ENCODE assay signal across 9 cellular contexts in genomic region chr10:71964669-71965515, GRCh38. TPM values are rescaled to one million over a fixed set of nuclear protein-coding genes. Genes with fewer than 3 reads are reported as not detected.
A peak's percentile ranks its signal among the peaks of the same experiment; 100 is the strongest.
DNase-seq lines count a peak whose midpoint lies in the region; ATAC-seq, FAIRE-seq and TF ChIP-seq lines count a peak whose summit lies in the region.
"Had no signal": no experiment of that assay in that cellular context is flagged by ENCODE, and none has a peak within 500 bp of the region (broad histone marks: within the 10 kb centered on the region; RNA-seq: fewer than 3 reads in every experiment).

No MANE protein-coding gene starts in this region.

- no peaks in the 10 kb centered on the region for H3K36me3 ChIP-seq in ES-I3 (ENCODE audit: insufficient read depth, low read length)
- H3K36me3 ChIP-seq in K562 (ENCODE audit: control insufficient read depth, insufficient read depth, low read length), result no peaks in the 10 kb centered on the region
- H3K36me3 ChIP-seq in smooth muscle cell (ENCODE audit: low read depth), result no peaks in the 10 kb centered on the region

- CTCF ChIA-PET in K562 (lab: Yijun Ruan, JAX; ENCODE audit: low intra/inter-chr PET ratio), result no interaction called here

- no peaks in the 10 kb centered on the region for H3K9me1 ChIP-seq in K562 (ENCODE audit: control insufficient read depth, insufficient read depth, low read length)

- H3K4me1 ChIP-seq in ES-I3 (ENCODE audit: insufficient read depth, low read length) (peaks cover 24% of the 10 kb centered on the region), K562 (replicated peaks in 1 of 2; ENCODE audit: control insufficient read depth in 2 of 2, insufficient read depth in 2 of 2, low read length in 2 of 2) (peaks cover 4 to 22% of the 10 kb centered on the region in 2 experiments; a peak in 4 of 5 replicates), smooth muscle cell (ENCODE audit: low read depth) (peaks cover 20% of the 10 kb centered on the region)

- FAIRE-seq in RCC 7860 (lab: Jason Lieb, UNC), result no peak
- FAIRE-seq in K562 (lab: Jason Lieb, UNC), result no peak

- H3K4me2 ChIP-seq in K562 (ENCODE audit: insufficient read depth, low read length) (no peak overlapping the region), smooth muscle cell (peak overlapping the region; percentile 99)
- H3K4me2 ChIP-seq: KMS-11 had no signal

- TSS peak; percentile 32 for BruUV-seq in K562 (replicated peaks; lab: Mats Ljungman, UMichigan)

- H3K9ac ChIP-seq in ES-I3 (ENCODE audit: low read depth, low read length), result peak overlapping the region; percentile 67
- H3K9ac ChIP-seq in K562 (ENCODE audit: insufficient read depth in 1 of 2, low read depth in 2 of 2, low read length in 2 of 2), result no peak overlapping the region; a peak in 1 of 4 replicates
- peak overlapping the region; percentile 25 for H3K9ac ChIP-seq in smooth muscle cell (ENCODE audit: low read depth)
- H3K9ac ChIP-seq: KMS-11 had no signal

- TF ChIP-seq CTCF in K562 (IDR thresholded peaks at IDR 0.05 in 2 of 3, conservative IDR thresholded peaks at IDR 0.05 in 1 of 3; ENCODE audit: insufficient read depth in 2 of 3, low read depth in 1 of 3, low read length in 3 of 3), result no peak
- TF ChIP-seq CTCF in smooth muscle cell (IDR thresholded peaks at IDR 0.05; ENCODE audit: borderline replicate concordance, insufficient read depth, poor library complexity, severe bottlenecking), result no peak

- no peak for ATAC-seq in K562
- no peak for ATAC-seq in HG03139 (IDR thresholded peaks at IDR 0.05; ENCODE audit: unreplicated experiment)

- H3K27me3 ChIP-seq in K562 (ENCODE audit: control insufficient read depth in 2 of 2, insufficient read depth in 2 of 2, low read length in 2 of 2), result peaks cover 30 to 71% of the 10 kb centered on the region in 2 experiments; a peak in 4 of 5 replicates
- H3K27me3 ChIP-seq in smooth muscle cell (ENCODE audit: low read depth), result no peaks in the 10 kb centered on the region

- peaks cover 5% of the 10 kb centered on the region for H3F3A ChIP-seq in smooth muscle cell (ENCODE audit: low read depth)

- no peak for TF ChIP-seq RAD21 in K562 (CRISPR knock-in tag; conservative IDR thresholded peaks at IDR 0.05 in 1 of 2, IDR thresholded peaks at IDR 0.05 in 1 of 2)

- peak; percentile 76 for DNase-seq in RCC 7860 (ENCODE audit: low spot score)
- no peak for DNase-seq in K562 (ENCODE audit: extremely low read depth in 1 of 4, low spot score in 3 of 4)
- peak; percentile 88 for DNase-seq in iris pigment epithelial cell (ENCODE audit: low read depth)
- DNase-seq in smooth muscle cell (lab: John Stamatoyannopoulos, UW; ENCODE audit: unreplicated experiment), result peak; percentile 28
- no peak for DNase-seq in GM19240 (ENCODE audit: insufficient read length, low spot score)
- DNase-seq in SHP77 (lab: John Stamatoyannopoulos, UW), result no peak

- H4K20me1 ChIP-seq in K562 (replicated peaks; ENCODE audit: control insufficient read depth, insufficient read depth, low read length) (no peaks in the 10 kb centered on the region), smooth muscle cell (ENCODE audit: low read depth) (peaks cover 36% of the 10 kb centered on the region)

- no peaks in the 10 kb centered on the region for H3K9me3 ChIP-seq in ES-I3 (ENCODE audit: control insufficient read depth, insufficient read depth, low read length)
- H3K9me3 ChIP-seq in K562 (replicated peaks; ENCODE audit: control insufficient read depth, insufficient read depth, low read depth, low read length), result no peaks in the 10 kb centered on the region
- H3K9me3 ChIP-seq in smooth muscle cell (replicated peaks; ENCODE audit: low read depth), result no peaks in the 10 kb centered on the region

- POLR2A ChIA-PET in K562 (lab: Yijun Ruan, JAX), result interaction anchor here (0.6 to 1.0 kb wide), 3 partner anchors 9 to 228 kb away, joined by 3 to 4 read pairs (median 4); no protein-coding TSS in a partner anchor

- intact Hi-C loops in K562 (cut with micrococcal nuclease), result no loop called here

- in situ Hi-C loops in K562 (cut with MboI), result no loop called here

- H3K79me2 ChIP-seq in K562 (ENCODE audit: control insufficient read depth, insufficient read depth, low read length) (no peaks in the 10 kb centered on the region), smooth muscle cell (ENCODE audit: low read depth) (peaks cover 44% of the 10 kb centered on the region)

- H3K27ac ChIP-seq in K562 (ENCODE audit: extremely low read depth, low read depth, low read length), result no peak overlapping the region
- H3K27ac ChIP-seq in smooth muscle cell (ENCODE audit: low read depth), result peak overlapping the region; percentile 57
- H3K27ac ChIP-seq: KMS-11 had no signal

- WGBS in K562 (ENCODE audit: insufficient coverage, low coverage, missing lambda C conversion rate), result 28% methylated on average over 43 of the region's 59 CpGs
- under 1% methylated on average over 51 of the region's 59 CpGs for WGBS in smooth muscle cell (ENCODE audit: low lambda C conversion rate)

- no peak for TF ChIP-seq POLR2A in K562 (conservative IDR thresholded peaks at IDR 0.05)

- H3K4me3 ChIP-seq in K562, result no peak overlapping the region
- peak overlapping the region; percentile 91 for H3K4me3 ChIP-seq in smooth muscle cell

- H2AFZ ChIP-seq in K562 (ENCODE audit: low read depth, low read length) (no peak overlapping the region), smooth muscle cell (ENCODE audit: low read depth) (peak overlapping the region; percentile 77)

- TF ChIP-seq EP300 in K562 (IDR thresholded peaks at IDR 0.05; ENCODE audit: low read length), result no peak

TF ChIP-seq in K562, 482 proteins besides CTCF, POLR2A, EP300 and RAD21 (continues in another document):
- TF ChIP-seq KDM5B (IDR thresholded peaks at IDR 0.05; ENCODE audit: insufficient replicate concordance, low read depth, low read length), result peak; percentile 11
- TF ChIP-seq CSDE1 (IDR thresholded peaks at IDR 0.05), result no peak
- TF ChIP-seq, protein P1, sequence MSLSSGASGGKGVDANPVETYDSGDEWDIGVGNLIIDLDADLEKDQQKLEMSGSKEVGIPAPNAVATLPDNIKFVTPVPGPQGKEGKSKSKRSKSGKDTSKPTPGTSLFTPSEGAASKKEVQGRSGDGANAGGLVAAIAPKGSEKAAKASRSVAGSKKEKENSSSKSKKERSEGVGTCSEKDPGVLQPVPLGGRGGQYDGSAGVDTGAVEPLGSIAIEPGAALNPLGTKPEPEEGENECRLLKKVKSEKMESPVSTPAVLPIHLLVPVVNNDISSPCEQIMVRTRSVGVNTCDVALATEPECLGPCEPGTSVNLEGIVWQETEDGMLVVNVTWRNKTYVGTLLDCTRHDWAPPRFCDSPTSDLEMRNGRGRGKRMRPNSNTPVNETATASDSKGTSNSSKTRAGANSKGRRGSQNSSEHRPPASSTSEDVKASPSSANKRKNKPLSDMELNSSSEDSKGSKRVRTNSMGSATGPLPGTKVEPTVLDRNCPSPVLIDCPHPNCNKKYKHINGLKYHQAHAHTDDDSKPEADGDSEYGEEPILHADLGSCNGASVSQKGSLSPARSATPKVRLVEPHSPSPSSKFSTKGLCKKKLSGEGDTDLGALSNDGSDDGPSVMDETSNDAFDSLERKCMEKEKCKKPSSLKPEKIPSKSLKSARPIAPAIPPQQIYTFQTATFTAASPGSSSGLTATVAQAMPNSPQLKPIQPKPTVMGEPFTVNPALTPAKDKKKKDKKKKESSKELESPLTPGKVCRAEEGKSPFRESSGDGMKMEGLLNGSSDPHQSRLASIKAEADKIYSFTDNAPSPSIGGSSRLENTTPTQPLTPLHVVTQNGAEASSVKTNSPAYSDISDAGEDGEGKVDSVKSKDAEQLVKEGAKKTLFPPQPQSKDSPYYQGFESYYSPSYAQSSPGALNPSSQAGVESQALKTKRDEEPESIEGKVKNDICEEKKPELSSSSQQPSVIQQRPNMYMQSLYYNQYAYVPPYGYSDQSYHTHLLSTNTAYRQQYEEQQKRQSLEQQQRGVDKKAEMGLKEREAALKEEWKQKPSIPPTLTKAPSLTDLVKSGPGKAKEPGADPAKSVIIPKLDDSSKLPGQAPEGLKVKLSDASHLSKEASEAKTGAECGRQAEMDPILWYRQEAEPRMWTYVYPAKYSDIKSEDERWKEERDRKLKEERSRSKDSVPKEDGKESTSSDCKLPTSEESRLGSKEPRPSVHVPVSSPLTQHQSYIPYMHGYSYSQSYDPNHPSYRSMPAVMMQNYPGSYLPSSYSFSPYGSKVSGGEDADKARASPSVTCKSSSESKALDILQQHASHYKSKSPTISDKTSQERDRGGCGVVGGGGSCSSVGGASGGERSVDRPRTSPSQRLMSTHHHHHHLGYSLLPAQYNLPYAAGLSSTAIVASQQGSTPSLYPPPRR (CRISPR knock-in tag; IDR thresholded peaks at IDR 0.05; ENCODE audit: borderline replicate concordance), result no peak
- no peak for TF ChIP-seq USF1 (CRISPR knock-in tag; IDR thresholded peaks at IDR 0.05)
- peak; percentile 22; the same call in 1 of the 2 replicates for TF ChIP-seq PHF8 (IDR thresholded peaks at IDR 0.05; ENCODE audit: borderline replicate concordance, low read length)
- peak; percentile 4; the same call in 1 of the 2 replicates for TF ChIP-seq ZFX (CRISPR knock-in tag; IDR thresholded peaks at IDR 0.05)

RNA-seq across cellular contexts. Expression of gene CHST3, which starts 0.7 kb away (rescaled TPM):
- 0.11 and 0.12 TPM in 2 replicates for total RNA-seq in K562 (2011; cell fraction: chromatin; rRNA removed; ENCODE audit: low replicate concordance)
- total RNA-seq in K562 (2011; cell fraction: nucleolus; rRNA removed), result 0.13 and 0.17 TPM in 2 replicates
- total RNA-seq in K562 (2011; cell fraction: nucleoplasm; rRNA removed), result 0.15 TPM in 2 replicates
- total RNA-seq in K562 (2014; rRNA removed) (0.23 and 0.33 TPM in 2 replicates), K562 (2014; rRNA removed; fragmentation: Illumina TruSeq; extraction: Trizol) (0.13 and 0.15 TPM in 2 replicates), K562 (2015; rRNA removed; fragmentation: Illumina TruSeq; extraction: Trizol) (1.3 TPM in 2 replicates), K562 (2021) (0.38 and 0.42 TPM in 2 replicates), smooth muscle cell (10.6 and 13.6 TPM in 2 replicates)
- polyA plus RNA-seq in K562 (2011; rRNA removed) (0.06 and 0.18 TPM in 2 replicates), K562 (2014; fragmentation: Illumina TruSeq; extraction: Trizol) (0.17 and 0.18 TPM in 2 replicates), K562 (2014; fragmentation: Nextera tagmentation; extraction: Ambion mirVana) (under 1 TPM; 0.01 to 0.04 TPM), K562 (2014; rRNA removed) (0.07 and 0.34 TPM in 2 replicates), smooth muscle cell (7.0 and 8.5 TPM in 2 replicates)
- 0.01 and 0.13 TPM in 2 replicates for polyA plus RNA-seq in K562 (2011; cell fraction: cytosol; rRNA removed)
- 0.04 and 0.20 TPM in 2 replicates for polyA plus RNA-seq in K562 (2011; cell fraction: nucleus; rRNA removed)
- polyA plus RNA-seq in K562 (2012), result 0.43 and 0.76 TPM in 2 replicates
- 0.04 and 0.51 TPM in 2 replicates for polyA minus RNA-seq in K562 (2011; rRNA and poly(A)+ RNA removed)
- polyA minus RNA-seq in K562 (2011; cell fraction: cytosol; rRNA and poly(A)+ RNA removed), result 0.10 and 0.55 TPM in 2 replicates
- polyA minus RNA-seq in K562 (2011; cell fraction: nucleus; rRNA and poly(A)+ RNA removed), result 0.13 and 0.78 TPM in 2 replicates

Comparison
In these comparisons a context has a peak if more than half of its experiments do, and no peak if none do; other contexts are left out.
1. H3K9ac ChIP-seq: peak in ES-I3 (single experiment) and smooth muscle cell (single experiment); none in K562 (0 of 2).
2. DNase-seq: peak in RCC 7860 (single experiment), iris pigment epithelial cell (single experiment) and smooth muscle cell (single experiment); none in K562 (0 of 4), GM19240 (single experiment) and SHP77 (0 of 2).